In genomic region chr9:125748511-125749099, GRCh38 we compare ENCODE assay signal across 8 cellular contexts. TPM values are rescaled to one million over a fixed set of nuclear protein-coding genes. Genes with fewer than 3 reads are reported as not detected.
DNase-seq lines count a peak whose midpoint lies in the region; ATAC-seq and TF ChIP-seq lines count a peak whose summit lies in the region.

No MANE protein-coding gene starts in this region.

- DNase-seq in AG04449 (ENCODE audit: low read depth, low spot score), result no peak
- peak; percentile 59 for DNase-seq in H7
- no peak for DNase-seq in ascending aorta (ENCODE audit: low spot score in 2 of 2)
- DNase-seq in iPS-NIHi11 (ENCODE audit: low spot score), result peak; percentile 18
- DNase-seq in stimulated activated naive CD8-positive, alpha-beta T cell treated with anti-CD3 and anti-CD28 coated beads, Interleukin-15, Interleukin-2, amounts not matched to agents 100 U/mL and 50 U/mL, for 24 hours, result peak; percentile 9
- no peak for DNase-seq in KG1 (lab: John Stamatoyannopoulos, UW)
- DNase-seq in NAMALWA (ENCODE audit: low spot score), result no peak
- no peak for DNase-seq in NCI-H524 treated with DMSO at 0.1 percent for 48 hours (lab: John Stamatoyannopoulos, UW)

- CTCF ChIA-PET in AG04449 (lab: Yijun Ruan, JAX), result interaction anchor here (1.5 kb wide), 1 partner anchor 341 kb away, joined by 4 read pairs; no protein-coding TSS in a partner anchor

- POLR2A ChIA-PET in AG04449 (lab: Yijun Ruan, JAX), result no interaction called here

- H3K27me3 ChIP-seq in H7 (ENCODE audit: control insufficient read depth, insufficient read depth, low read length), result peaks cover 2% of the 10 kb centered on the region; the same call in 1 of the 2 replicates
- H3K27me3 ChIP-seq in ascending aorta, result no peaks in the 10 kb centered on the region

- ATAC-seq in stimulated activated naive CD8-positive, alpha-beta T cell treated with anti-CD3 and anti-CD28 coated beads, Interleukin-15, Interleukin-2, amounts not matched to agents 100 U/mL and 50 U/mL, for 24 hours, result no peak

- H3K27ac ChIP-seq in ascending aorta, result peak overlapping the region; percentile 71 to 93

- H3K4me3 ChIP-seq in AG04449 (ENCODE audit: low read depth, low read length), result peak overlapping the region; percentile 88
- H3K4me3 ChIP-seq in H7 (ENCODE audit: insufficient read depth, low read depth, low read length), result peak overlapping the region; percentile 91
- H3K4me3 ChIP-seq in ascending aorta, result peak overlapping the region; percentile 70 to 88

- TF ChIP-seq CTCF in AG04449 (IDR thresholded peaks at IDR 0.05; ENCODE audit: insufficient read depth, low read length, missing control alignments), result no peak
- no peak for TF ChIP-seq CTCF in ascending aorta (IDR thresholded peaks at IDR 0.05)

- H3K4me1 ChIP-seq in ascending aorta, result no peaks in the 10 kb centered on the region

- intact Hi-C loops in ascending aorta (cut with DNase I), result loop anchor here (5.0 to 10.0 kb wide), 3 partner anchors 804 to 976 kb away; partner anchors contain the start of genes GOLGA1 and NR6A1

- H3K36me3 ChIP-seq in H7 (replicated peaks; ENCODE audit: control insufficient read depth, insufficient read depth, low read length), result no peaks in the 10 kb centered on the region
- no peaks in the 10 kb centered on the region for H3K36me3 ChIP-seq in ascending aorta

- H3K9me3 ChIP-seq in ascending aorta, result no peaks in the 10 kb centered on the region

RNA-seq across cellular contexts. Expression of gene PBX3, which starts 1.4 kb away (rescaled TPM):
- 46.9 and 69.8 TPM in 2 replicates for total RNA-seq in H7 (2014; rRNA removed; shearing (Covaris generic))
- total RNA-seq in ascending aorta, result 24.3 TPM

RNA-seq across cellular contexts. Expression of gene MAPKAP1, which starts 41.6 kb away (rescaled TPM):
- total RNA-seq in H7 (2014; rRNA removed; shearing (Covaris generic)), result 114 and 137 TPM in 2 replicates
- 49.6 TPM for total RNA-seq in ascending aorta

Comparison
In these comparisons a context has a peak if more than half of its experiments do, and no peak if none do; other contexts are left out.
1. DNase-seq: peak in H7 (single experiment), iPS-NIHi11 (single experiment) and stimulated activated naive CD8-positive, alpha-beta T cell treated with anti-CD3 and anti-CD28 coated beads, Interleukin-15, Interleukin-2, amounts not matched to agents 100 U/mL and 50 U/mL, for 24 hours (single experiment); none in AG04449 (single experiment), ascending aorta (0 of 2), KG1 (single experiment), NAMALWA (single experiment) and NCI-H524 treated with DMSO at 0.1 percent for 48 hours (single experiment).
2. Peak in every context shown above with its lines, with median percentiles within 50 percentile points of each other: H3K4me3 ChIP-seq.